16 cellular contexts compared by ENCODE assay signal in genomic region chr1:212236664-212237220, GRCh38.
"Had no signal": no experiment of that assay in that cellular context is flagged by ENCODE, and none has a peak within 500 bp of the region (broad histone marks: within the 10 kb centered on the region; RNA-seq: fewer than 3 reads in every experiment).

No MANE protein-coding gene starts in this region.

- FAIRE-seq: frontal cortex, islet of Langerhans, urothelium cell line had no signal

- H3K4me1 ChIP-seq: testis had no signal

- H3K4me3 ChIP-seq: left lung, testis had no signal

- H3K27me3 ChIP-seq: left lung, testis had no signal

- H3K27ac ChIP-seq: left lung, testis had no signal

- H3K9me3 ChIP-seq: left lung, testis had no signal

- H3K36me3 ChIP-seq: left lung had no signal

- DNase-seq: activated B cell treated with CpG ODN at 0.5 μM for 24 hours; activated CD4-positive, alpha-beta T cell treated with anti-CD3 and anti-CD28 coated beads for 48 hours; activated CD8-positive, alpha-beta memory T cell treated with anti-CD3 and anti-CD28 coated beads, Interleukin-2, amount 50 U/mL, for 48 hours; activated gamma-delta T cell; activated T-cell treated with anti-CD3 and anti-CD28 coated beads, Interleukin-2, amount 50 U/mL, for 72 hours; amniotic stem cell; effector CD8-positive, alpha-beta T cell; left lung; mesenchymal stem cell; nucleus accumbens; posterior cingulate gyrus; SW 1271; testis had no signal
